ENCODE assay signal across 8 cellular contexts in genomic region chr11:18105802-18106574, GRCh38. TPM values are rescaled to one million over a fixed set of nuclear protein-coding genes. Genes with fewer than 3 reads are reported as not detected.
DNase-seq lines count a peak whose midpoint lies in the region; ATAC-seq and TF ChIP-seq lines count a peak whose summit lies in the region.

Gene SAAL1 (minus strand): TSS chr11:18106082. CDS start chr11:18106041, 41 bp downstream.

- TF ChIP-seq CTCF in DOHH2 (IDR thresholded peaks at IDR 0.05; ENCODE audit: low read depth, low read length, poor library complexity, severe bottlenecking) (peak; percentile 94), Panc1 (IDR thresholded peaks at IDR 0.05) (peak; percentile 95), fibroblast of mammary gland (conservative IDR thresholded peaks at IDR 0.05; ENCODE audit: control insufficient read depth, insufficient read depth, low read depth, low read length) (peak; percentile 37), natural killer cell (IDR thresholded peaks at IDR 0.05) (peak; percentile 89)

- no TSS peak for BruUV-seq in Panc1 (replicated peaks; lab: Mats Ljungman, UMichigan)

- H3K9me2 ChIP-seq in DOHH2 (replicated peaks; ENCODE audit: control insufficient read depth, low read length), result no peaks in the 10 kb centered on the region

- ATAC-seq in GM21723 (IDR thresholded peaks at IDR 0.05; ENCODE audit: unreplicated experiment), result peak; percentile 97
- ATAC-seq in Panc1, result peak; percentile 99
- ATAC-seq in activated T-cell treated with anti-CD3 and anti-CD28 coated beads, Interleukin-2, amount 50 U/mL, for 72 hours (replicated peaks in 1 of 2), result peak; percentile 99
- ATAC-seq in natural killer cell, result peak; percentile 99

- peaks cover 38% of the 10 kb centered on the region for H3K4me1 Mint-ChIP-seq in activated T-cell treated with anti-CD3 and anti-CD28 coated beads, Interleukin-2, amount 50 U/mL, for 72 hours (ENCODE audit: low read depth)
- H3K4me1 Mint-ChIP-seq in natural killer cell, result peaks cover 25 to 31% of the 10 kb centered on the region in 2 donors

- peak within 1 kb of the TSS; percentile 61 for H3K4me2 ChIP-seq in DOHH2 (ENCODE audit: low read length)

- H3K36me3 Mint-ChIP-seq in activated T-cell treated with anti-CD3 and anti-CD28 coated beads, Interleukin-2, amount 50 U/mL, for 72 hours (ENCODE audit: insufficient read depth in 2 of 2), result peaks cover 6 to 12% of the 10 kb centered on the region in 2 donors
- peaks cover 11% of the 10 kb centered on the region for H3K36me3 Mint-ChIP-seq in natural killer cell

- peak within 1 kb of the TSS; percentile 95 for H3K27ac Mint-ChIP-seq in activated T-cell treated with anti-CD3 and anti-CD28 coated beads, Interleukin-2, amount 50 U/mL, for 72 hours
- H3K27ac Mint-ChIP-seq in natural killer cell, result peak within 1 kb of the TSS; percentile 81 to 92

- H3K27me3 ChIP-seq in DOHH2 (ENCODE audit: control insufficient read depth, low read length), result peaks cover 9% of the 10 kb centered on the region
- no peaks in the 10 kb centered on the region; the same call in 1 of the 2 replicates for H3K27me3 ChIP-seq in Panc1 (ENCODE audit: control insufficient read depth, insufficient read depth, low read length)

- DNase-seq in KG1 (lab: John Stamatoyannopoulos, UW) (peak; percentile 87), Panc1 (ENCODE audit: low read depth, low spot score) (peak; percentile 41), fibroblast of mammary gland (ENCODE audit: low read depth) (peak; percentile 69), natural killer cell (peak; percentile 86)
- peak; percentile 95 for DNase-seq in activated T-cell treated with anti-CD3 and anti-CD28 coated beads, Interleukin-2, amount 50 U/mL, for 72 hours
- peak; percentile 74 to 89 (median 79) for DNase-seq in stimulated activated naive CD4-positive, alpha-beta T cell (lab: John Stamatoyannopoulos, UW)

- POLR2A ChIA-PET in Panc1 (lab: Charles Lee), result interaction anchor here (0.6 kb wide), 1 partner anchor 192 kb away, joined by 9 read pairs; no protein-coding TSS in a partner anchor

- peaks cover 51% of the 10 kb centered on the region for H3K79me2 ChIP-seq in DOHH2 (ENCODE audit: control insufficient read depth, low read length)

- CTCF ChIA-PET in Panc1 (lab: Charles Lee), result interaction anchor here (0.6 to 0.8 kb wide), 3 partner anchors 9 to 1350 kb away, joined by 3 to 9 read pairs (median 7); no protein-coding TSS in a partner anchor

- peak within 1 kb of the TSS; percentile 97 for H3K4me3 ChIP-seq in DOHH2 (ENCODE audit: low read length)
- peak within 1 kb of the TSS; percentile 88 to 96 for H3K4me3 ChIP-seq in Panc1 (ENCODE audit: low read depth in 2 of 2, low read length in 2 of 2)
- H3K4me3 ChIP-seq in fibroblast of mammary gland (ENCODE audit: control insufficient read depth, low read depth, low read length), result peak within 1 kb of the TSS; percentile 93

- H3K9me3 Mint-ChIP-seq in activated T-cell treated with anti-CD3 and anti-CD28 coated beads, Interleukin-2, amount 50 U/mL, for 72 hours, result no peaks in the 10 kb centered on the region
- no peaks in the 10 kb centered on the region for H3K9me3 Mint-ChIP-seq in natural killer cell

- peak within 1 kb of the TSS; percentile 94 to 99 for H3K4me3 Mint-ChIP-seq in activated T-cell treated with anti-CD3 and anti-CD28 coated beads, Interleukin-2, amount 50 U/mL, for 72 hours
- H3K4me3 Mint-ChIP-seq in natural killer cell, result peak within 1 kb of the TSS; percentile 97

- 0 out of 2 replicates have a peak, but pooled peaks cover 2% of the 10 kb centered on the region for H4K20me1 ChIP-seq in DOHH2 (ENCODE audit: control insufficient read depth, insufficient read depth, low read depth, low read length)

- H3K27me3 Mint-ChIP-seq in activated T-cell treated with anti-CD3 and anti-CD28 coated beads, Interleukin-2, amount 50 U/mL, for 72 hours (ENCODE audit: low read depth), result no peaks in the 10 kb centered on the region
- peaks cover 4 to 9% of the 10 kb centered on the region in 2 donors for H3K27me3 Mint-ChIP-seq in natural killer cell (ENCODE audit: low read depth in 2 of 2)

- H3K27ac ChIP-seq in DOHH2 (ENCODE audit: low read depth, low read length) (peak within 1 kb of the TSS; percentile 5; the same call in 1 of the 2 replicates), Panc1 (ENCODE audit: low read length) (peak within 1 kb of the TSS; percentile 76)

- intact Hi-C loops in Panc1 (cut with micrococcal nuclease; ENCODE audit: unreplicated experiment), result loop anchor here (5.0 kb wide), 1 partner anchor 114 kb away; no protein-coding TSS in a partner anchor
- intact Hi-C loops in natural killer cell (cut with micrococcal nuclease), result loop anchor here (1.0 to 5.0 kb wide), 3 partner anchors 94 to 216 kb away; partner anchors contain the start of genes GTF2H1, HPS5 and SERGEF

- H3K4me1 ChIP-seq in DOHH2 (ENCODE audit: control insufficient read depth, low read length) (peaks cover 23% of the 10 kb centered on the region), Panc1 (ENCODE audit: control insufficient read depth, insufficient read depth, low read length) (peaks cover 15% of the 10 kb centered on the region)

- peaks cover 38% of the 10 kb centered on the region for H3K36me3 ChIP-seq in DOHH2 (ENCODE audit: control insufficient read depth, low read length)
- peaks cover 7% of the 10 kb centered on the region for H3K36me3 ChIP-seq in Panc1 (ENCODE audit: control insufficient read depth, insufficient read depth, low read length)

- peaks cover 2% of the 10 kb centered on the region; the same call in 1 of the 2 replicates for H3F3A ChIP-seq in DOHH2 (ENCODE audit: control insufficient read depth, insufficient read depth)

- in situ Hi-C loops in Panc1 (cut with HindIII; ENCODE audit: low pct_unique_long_range_greater_than_20kb, low sequenced_read_pairs), result no loop called here

- H3K9me3 ChIP-seq in DOHH2 (ENCODE audit: control insufficient read depth, insufficient read depth, low read length), result no peaks in the 10 kb centered on the region
- H3K9me3 ChIP-seq in Panc1 (ENCODE audit: control insufficient read depth, insufficient read depth, low read depth, low read length), result no peaks in the 10 kb centered on the region

RNA-seq across cellular contexts. Expression of gene SAAL1, which starts in this region (rescaled TPM):
- 19.5 TPM for total RNA-seq in Panc1 (2021; ENCODE audit: unreplicated experiment)
- 18.4 TPM for polyA plus RNA-seq in Panc1 (2012; ENCODE audit: insufficient read length)
- total RNA-seq in activated T-cell treated with anti-CD3 and anti-CD28 coated beads, Interleukin-2, amount 50 U/mL, for 72 hours, result 10 to 100 TPM; 29.3 to 39.3 TPM
- total RNA-seq in natural killer cell, result 10 to 100 TPM; 27.8 to 32.7 (median 29.5) TPM

Comparison
In these comparisons a context has a peak if more than half of its experiments do, and no peak if none do; other contexts are left out.
1. Peak in every context shown above with its lines: DNase-seq, ATAC-seq, H3K4me3 ChIP-seq and H3K27ac ChIP-seq.
2. CTCF ChIP-seq: peak in every context shown above with its lines; median percentile 95 in Panc1; 94 in DOHH2; 89 in natural killer cell; 37 in fibroblast of mammary gland.
3. DNase-seq: peak in every context shown above with its lines; median percentile 95 in activated T-cell treated with anti-CD3 and anti-CD28 coated beads, Interleukin-2, amount 50 U/mL, for 72 hours; 87 in KG1; 86 in natural killer cell; 79 in stimulated activated naive CD4-positive, alpha-beta T cell; 69 in fibroblast of mammary gland; 41 in Panc1.